In the genomic region with DNA sequence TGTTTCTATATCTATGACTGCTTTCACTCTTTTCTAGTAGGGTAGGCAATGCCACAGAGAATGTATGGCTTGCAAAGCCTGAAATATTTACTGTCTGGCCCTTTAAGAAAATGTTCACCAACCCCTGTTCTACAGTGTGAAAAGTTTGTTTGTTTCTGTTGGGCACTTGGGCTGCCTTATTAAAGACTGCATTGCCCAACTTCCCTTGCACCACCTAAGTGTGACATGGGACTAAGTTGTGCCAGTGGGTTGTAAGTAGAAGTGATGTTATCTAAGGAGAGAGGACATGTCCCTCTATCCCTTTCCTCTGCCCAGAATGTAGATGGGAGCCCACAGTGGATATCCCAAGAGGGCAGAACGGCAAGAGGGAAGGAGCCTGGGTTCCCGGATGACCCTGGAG, we compare ENCODE assay signal across 18 cellular contexts.
A peak's percentile ranks its signal among the peaks of the same experiment; 100 is the strongest.
DNase-seq lines count a peak whose midpoint lies in the region; ATAC-seq, FAIRE-seq and TF ChIP-seq lines count a peak whose summit lies in the region.
"Had no signal": no experiment of that assay in that cellular context is flagged by ENCODE, and none has a peak within 500 bp of the region (broad histone marks: within the 10 kb centered on the region; RNA-seq: fewer than 3 reads in every experiment).

No MANE protein-coding gene starts in this region.

- no peak overlapping the region for H3K4me3 Mint-ChIP-seq in osteocyte (ENCODE audit: unreplicated experiment)
- H3K4me3 Mint-ChIP-seq: central memory CD8-positive, alpha-beta T cell; stimulated activated naive CD8-positive, alpha-beta T cell treated with anti-CD3 and anti-CD28 coated beads, Interleukin-15, amount 100 ng/mL, for 72 hours had no signal

- no peaks in the 10 kb centered on the region for H3K27me3 Mint-ChIP-seq in osteocyte (ENCODE audit: unreplicated experiment)

- ATAC-seq in A549 (no peak), GM19035 (IDR thresholded peaks at IDR 0.05; ENCODE audit: unreplicated experiment) (no peak)
- ATAC-seq: stimulated activated naive CD8-positive, alpha-beta T cell treated with anti-CD3 and anti-CD28 coated beads, Interleukin-15, amount 100 ng/mL, for 72 hours had no signal

- POLR2A ChIA-PET in A549 (lab: Yijun Ruan, JAX): no interaction called here

- H3K4me3 ChIP-seq in A549: no peak overlapping the region
- no peak overlapping the region for H3K4me3 ChIP-seq in NB4 (ENCODE audit: low read depth, low read length)
- no peak overlapping the region for H3K4me3 ChIP-seq in duodenal mucosa (ENCODE audit: low read depth in 1 of 2, low read length in 2 of 2)
- H3K4me3 ChIP-seq: neural progenitor cell, skin epidermis had no signal

- no peak overlapping the region for H3K9ac ChIP-seq in duodenal mucosa (ENCODE audit: low read depth in 1 of 2, low read length in 2 of 2)
- H3K9ac ChIP-seq: neural progenitor cell had no signal

- FAIRE-seq in A549 (lab: Jason Lieb, UNC): no peak

- no peak for TF ChIP-seq CTCF in A549 (IDR thresholded peaks at IDR 0.05)
- no peak for TF ChIP-seq CTCF in NB4 (IDR thresholded peaks at IDR 0.05; ENCODE audit: low read depth, low read length)
- no peak for TF ChIP-seq CTCF in osteocyte (IDR thresholded peaks at IDR 0.05)
- no peak for TF ChIP-seq CTCF in GM20000 (IDR thresholded peaks at IDR 0.05; ENCODE audit: extremely low read depth, missing control alignments)

- H3K4me1 ChIP-seq in A549 (peaks cover 34% of the 10 kb centered on the region), duodenal mucosa (ENCODE audit: control insufficient read depth in 1 of 2, insufficient read depth in 2 of 2, low read length in 2 of 2) (peaks cover 11 to 13% of the 10 kb centered on the region in 2 donors)

- peak overlapping the region; percentile 91 for H3K27ac Mint-ChIP-seq in osteocyte (ENCODE audit: unreplicated experiment)
- H3K27ac Mint-ChIP-seq: neural progenitor cell; stimulated activated naive CD8-positive, alpha-beta T cell treated with anti-CD3 and anti-CD28 coated beads, Interleukin-15, amount 100 ng/mL, for 72 hours had no signal

- H3K36me3 ChIP-seq in duodenal mucosa (ENCODE audit: control insufficient read depth in 1 of 2, insufficient read depth in 2 of 2, low read length in 2 of 2): no peaks in the 10 kb centered on the region
- H3K36me3 ChIP-seq: neural progenitor cell, WERI-Rb-1 had no signal

- H3K9me3 ChIP-seq in A549 (no peaks in the 10 kb centered on the region), duodenal mucosa (ENCODE audit: control insufficient read depth in 1 of 2, low read length in 2 of 2) (no peaks in the 10 kb centered on the region)

- CTCF ChIA-PET in A549 (lab: Yijun Ruan, JAX): interaction anchor here (0.6 to 2.8 kb wide), 5 partner anchors 10 to 135 kb away, joined by 3 to 18 read pairs (median 6); no protein-coding TSS in a partner anchor

- 17% methylated on average over 2 of the region's 2 CpGs for WGBS in A549 (ENCODE audit: missing lambda C conversion rate)

- H3K4me1 Mint-ChIP-seq in osteocyte (ENCODE audit: unreplicated experiment): peaks cover 49% of the 10 kb centered on the region
- H3K4me1 Mint-ChIP-seq: central memory CD8-positive, alpha-beta T cell had no signal

- H3K27me3 ChIP-seq in duodenal mucosa (ENCODE audit: control insufficient read depth in 1 of 2, insufficient read depth in 2 of 2, low read length in 2 of 2): no peaks in the 10 kb centered on the region

- DNase-seq in A549 (ENCODE audit: low read depth in 1 of 2, low spot score in 1 of 2) (no peak), NB4 (ENCODE audit: low read depth) (peak; percentile 60), osteocyte (ENCODE audit: extremely low spot score, unreplicated experiment) (no peak), DMS153 treated with DMSO at 0.1 percent for 48 hours (lab: John Stamatoyannopoulos, UW; ENCODE audit: unreplicated experiment) (no peak), HCEC 1CT (no peak), GM20000 (ENCODE audit: low spot score) (no peak)
- DNase-seq: activated naive CD4-positive, alpha-beta T cell; H7; head of caudate nucleus; NCI-H1930; NCI-H748 treated with DMSO at 0.1 percent for 48 hours; stimulated activated naive CD8-positive, alpha-beta T cell treated with anti-CD3 and anti-CD28 coated beads, Interleukin-15, amount 100 ng/mL, for 72 hours; WERI-Rb-1 had no signal

- H3K27ac ChIP-seq in A549: peak overlapping the region; percentile 91 to 92; a peak in 5 of 6 replicates
- peak overlapping the region; percentile 27 for H3K27ac ChIP-seq in duodenal mucosa (ENCODE audit: low read depth, low read length)
- H3K27ac ChIP-seq: neural progenitor cell, WERI-Rb-1 had no signal

- H3K9me3 Mint-ChIP-seq in osteocyte (ENCODE audit: unreplicated experiment): no peaks in the 10 kb centered on the region
- H3K9me3 Mint-ChIP-seq: central memory CD8-positive, alpha-beta T cell; neural progenitor cell; stimulated activated naive CD8-positive, alpha-beta T cell treated with anti-CD3 and anti-CD28 coated beads, Interleukin-15, amount 100 ng/mL, for 72 hours had no signal

- H3K36me3 Mint-ChIP-seq in osteocyte (ENCODE audit: unreplicated experiment): no peaks in the 10 kb centered on the region
- H3K36me3 Mint-ChIP-seq: neural progenitor cell had no signal

- TF ChIP-seq RAD21 in A549 (conservative IDR thresholded peaks at IDR 0.05 in 1 of 2, IDR thresholded peaks at IDR 0.05 in 1 of 2): no peak

- no peak for TF ChIP-seq POLR2A in A549 (IDR thresholded peaks at IDR 0.05; ENCODE audit: low read length)
- no peak for TF ChIP-seq POLR2A in NB4 (IDR thresholded peaks at IDR 0.05; ENCODE audit: extremely low read depth, insufficient read length)

- no peak for TF ChIP-seq EP300 in A549 (IDR thresholded peaks at IDR 0.05)

- peak overlapping the region; percentile 90; the same call in 2 of the 3 replicates for H3K4me2 ChIP-seq in A549
- H3K4me2 ChIP-seq: neural progenitor cell had no signal

TF ChIP-seq in A549, 52 proteins besides CTCF, POLR2A, EP300 and RAD21 (continues in another document):
- TF ChIP-seq CEBPB (IDR thresholded peaks at IDR 0.05): no peak
- no peak for TF ChIP-seq MAFK (IDR thresholded peaks at IDR 0.05; ENCODE audit: partially characterized antibody)
- TF ChIP-seq PHF8 (IDR thresholded peaks at IDR 0.05; ENCODE audit: borderline replicate concordance, low read depth): no peak
- no peak for TF ChIP-seq RNF2 (IDR thresholded peaks at IDR 0.05; ENCODE audit: borderline replicate concordance, low read depth)
- no peak for TF ChIP-seq RARB (CRISPR knock-in tag; IDR thresholded peaks at IDR 0.05)
- TF ChIP-seq RCOR1 (IDR thresholded peaks at IDR 0.05; ENCODE audit: low read depth, low read length): no peak
- TF ChIP-seq, protein P1, sequence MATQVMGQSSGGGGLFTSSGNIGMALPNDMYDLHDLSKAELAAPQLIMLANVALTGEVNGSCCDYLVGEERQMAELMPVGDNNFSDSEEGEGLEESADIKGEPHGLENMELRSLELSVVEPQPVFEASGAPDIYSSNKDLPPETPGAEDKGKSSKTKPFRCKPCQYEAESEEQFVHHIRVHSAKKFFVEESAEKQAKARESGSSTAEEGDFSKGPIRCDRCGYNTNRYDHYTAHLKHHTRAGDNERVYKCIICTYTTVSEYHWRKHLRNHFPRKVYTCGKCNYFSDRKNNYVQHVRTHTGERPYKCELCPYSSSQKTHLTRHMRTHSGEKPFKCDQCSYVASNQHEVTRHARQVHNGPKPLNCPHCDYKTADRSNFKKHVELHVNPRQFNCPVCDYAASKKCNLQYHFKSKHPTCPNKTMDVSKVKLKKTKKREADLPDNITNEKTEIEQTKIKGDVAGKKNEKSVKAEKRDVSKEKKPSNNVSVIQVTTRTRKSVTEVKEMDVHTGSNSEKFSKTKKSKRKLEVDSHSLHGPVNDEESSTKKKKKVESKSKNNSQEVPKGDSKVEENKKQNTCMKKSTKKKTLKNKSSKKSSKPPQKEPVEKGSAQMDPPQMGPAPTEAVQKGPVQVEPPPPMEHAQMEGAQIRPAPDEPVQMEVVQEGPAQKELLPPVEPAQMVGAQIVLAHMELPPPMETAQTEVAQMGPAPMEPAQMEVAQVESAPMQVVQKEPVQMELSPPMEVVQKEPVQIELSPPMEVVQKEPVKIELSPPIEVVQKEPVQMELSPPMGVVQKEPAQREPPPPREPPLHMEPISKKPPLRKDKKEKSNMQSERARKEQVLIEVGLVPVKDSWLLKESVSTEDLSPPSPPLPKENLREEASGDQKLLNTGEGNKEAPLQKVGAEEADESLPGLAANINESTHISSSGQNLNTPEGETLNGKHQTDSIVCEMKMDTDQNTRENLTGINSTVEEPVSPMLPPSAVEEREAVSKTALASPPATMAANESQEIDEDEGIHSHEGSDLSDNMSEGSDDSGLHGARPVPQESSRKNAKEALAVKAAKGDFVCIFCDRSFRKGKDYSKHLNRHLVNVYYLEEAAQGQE (IDR thresholded peaks at IDR 0.05): no peak
- no peak for TF ChIP-seq TP53 (CRISPR knock-in tag; IDR thresholded peaks at IDR 0.05)
- TF ChIP-seq HEYL (CRISPR knock-in tag; IDR thresholded peaks at IDR 0.05): no peak
- TF ChIP-seq CHD2 (IDR thresholded peaks at IDR 0.05; ENCODE audit: low read length, partially characterized antibody): no peak
- TF ChIP-seq ZSCAN20 (CRISPR knock-in tag; IDR thresholded peaks at IDR 0.05): no peak
- TF ChIP-seq, protein P2, sequence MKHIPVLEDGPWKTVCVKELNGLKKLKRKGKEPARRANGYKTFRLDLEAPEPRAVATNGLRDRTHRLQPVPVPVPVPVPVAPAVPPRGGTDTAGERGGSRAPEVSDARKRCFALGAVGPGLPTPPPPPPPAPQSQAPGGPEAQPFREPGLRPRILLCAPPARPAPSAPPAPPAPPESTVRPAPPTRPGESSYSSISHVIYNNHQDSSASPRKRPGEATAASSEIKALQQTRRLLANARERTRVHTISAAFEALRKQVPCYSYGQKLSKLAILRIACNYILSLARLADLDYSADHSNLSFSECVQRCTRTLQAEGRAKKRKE (CRISPR knock-in tag; IDR thresholded peaks at IDR 0.05; ENCODE audit: low read depth): no peak
- TF ChIP-seq, protein P3, sequence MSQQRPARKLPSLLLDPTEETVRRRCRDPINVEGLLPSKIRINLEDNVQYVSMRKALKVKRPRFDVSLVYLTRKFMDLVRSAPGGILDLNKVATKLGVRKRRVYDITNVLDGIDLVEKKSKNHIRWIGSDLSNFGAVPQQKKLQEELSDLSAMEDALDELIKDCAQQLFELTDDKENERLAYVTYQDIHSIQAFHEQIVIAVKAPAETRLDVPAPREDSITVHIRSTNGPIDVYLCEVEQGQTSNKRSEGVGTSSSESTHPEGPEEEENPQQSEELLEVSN (IDR thresholded peaks at IDR 0.05; ENCODE audit: borderline replicate concordance, low read depth): no peak
- TF ChIP-seq, protein P4, sequence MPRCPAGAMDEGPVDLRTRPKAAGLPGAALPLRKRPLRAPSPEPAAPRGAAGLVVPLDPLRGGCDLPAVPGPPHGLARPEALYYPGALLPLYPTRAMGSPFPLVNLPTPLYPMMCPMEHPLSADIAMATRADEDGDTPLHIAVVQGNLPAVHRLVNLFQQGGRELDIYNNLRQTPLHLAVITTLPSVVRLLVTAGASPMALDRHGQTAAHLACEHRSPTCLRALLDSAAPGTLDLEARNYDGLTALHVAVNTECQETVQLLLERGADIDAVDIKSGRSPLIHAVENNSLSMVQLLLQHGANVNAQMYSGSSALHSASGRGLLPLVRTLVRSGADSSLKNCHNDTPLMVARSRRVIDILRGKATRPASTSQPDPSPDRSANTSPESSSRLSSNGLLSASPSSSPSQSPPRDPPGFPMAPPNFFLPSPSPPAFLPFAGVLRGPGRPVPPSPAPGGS (IDR thresholded peaks at IDR 0.05): no peak
